In genomic region chr11:116231540-116231939, GRCh38 we compare ENCODE assay signal across 20 cellular contexts.
DNase-seq lines count a peak whose midpoint lies in the region; ATAC-seq and TF ChIP-seq lines count a peak whose summit lies in the region.
"Had no signal": no experiment of that assay in that cellular context is flagged by ENCODE, and none has a peak within 500 bp of the region (broad histone marks: within the 10 kb centered on the region; RNA-seq: fewer than 3 reads in every experiment).

No MANE protein-coding gene starts in this region.

- peaks cover 0 to 9% (median 5%) of the 10 kb centered on the region in 5 experiments for H3K9me3 Mint-ChIP-seq in brain
- H3K9me3 Mint-ChIP-seq: CD8-positive, alpha-beta T cell; IgD-negative memory B cell had no signal

- no peak overlapping the region for H3K27ac ChIP-seq in upper lobe of right lung
- H3K27ac ChIP-seq in gastrocnemius medialis, result no peak overlapping the region
- peak overlapping the region in 1 of 4 donors; percentile 10 for H3K27ac ChIP-seq in transverse colon
- H3K27ac ChIP-seq: SJCRH30 had no signal

- peaks cover 57% of the 10 kb centered on the region for H3K4me1 Mint-ChIP-seq in brain
- H3K4me1 Mint-ChIP-seq: IgD-negative memory B cell had no signal

- H3K36me3 ChIP-seq in upper lobe of right lung, result no peaks in the 10 kb centered on the region
- no peaks in the 10 kb centered on the region for H3K36me3 ChIP-seq in gastrocnemius medialis
- no peaks in the 10 kb centered on the region for H3K36me3 ChIP-seq in transverse colon
- H3K36me3 ChIP-seq: SJCRH30 had no signal

- intact Hi-C loops in upper lobe of right lung (cut with DNase I) (no loop called here), gastrocnemius medialis (cut with DNase I; ENCODE audit: low total_unique reads) (no loop called here), transverse colon (cut with DNase I; ENCODE audit: low total_unique reads) (no loop called here)

- no peaks in the 10 kb centered on the region for H3K27me3 Mint-ChIP-seq in brain

- TF ChIP-seq POLR2A in gastrocnemius medialis (IDR thresholded peaks at IDR 0.05), result no peak
- no peak for TF ChIP-seq POLR2A in transverse colon (IDR thresholded peaks at IDR 0.05)

- H3K4me3 Mint-ChIP-seq in brain, result no peak overlapping the region
- H3K4me3 Mint-ChIP-seq: CD8-positive, alpha-beta T cell; IgD-negative memory B cell had no signal

- H3K36me3 Mint-ChIP-seq in brain, result no peaks in the 10 kb centered on the region
- H3K36me3 Mint-ChIP-seq: CD8-positive, alpha-beta T cell had no signal

- no peaks in the 10 kb centered on the region for H3K9me3 ChIP-seq in upper lobe of right lung
- no peaks in the 10 kb centered on the region for H3K9me3 ChIP-seq in gastrocnemius medialis
- no peaks in the 10 kb centered on the region for H3K9me3 ChIP-seq in transverse colon
- H3K9me3 ChIP-seq: SJCRH30 had no signal

- TF ChIP-seq EP300 in transverse colon (IDR thresholded peaks at IDR 0.05; ENCODE audit: low read depth), result no peak

- in situ Hi-C loops in gastrocnemius medialis (cut with MboI; ENCODE audit: low sequenced_read_pairs in 4 of 4) (no loop called here), transverse colon (cut with MboI; ENCODE audit: low pct_ligation_motif_present in 1 of 4, low pct_unique_long_range_greater_than_20kb in 1 of 4, low sequenced_read_pairs in 3 of 4) (loop anchor here in 1 of 4 donors (25.0 kb wide), 1 partner anchor 894 kb away; no protein-coding TSS in a partner anchor)

- 80% methylated on average over 7 of the region's 7 CpGs; no CpG with 5 or more reads in 1 of the 2 donors for WGBS in transverse colon (ENCODE audit: low coverage in 1 of 2), 2 donors

- H3K4me1 ChIP-seq in upper lobe of right lung, result peaks cover 14% of the 10 kb centered on the region
- no peaks in the 10 kb centered on the region for H3K4me1 ChIP-seq in gastrocnemius medialis
- peaks cover 0 to 7% (median 0%) of the 10 kb centered on the region in 4 donors for H3K4me1 ChIP-seq in transverse colon
- H3K4me1 ChIP-seq: SJCRH30 had no signal

- peak; percentile 82 for ATAC-seq in upper lobe of right lung
- no peak for ATAC-seq in gastrocnemius medialis
- ATAC-seq in HG03457 (IDR thresholded peaks at IDR 0.05; ENCODE audit: unreplicated experiment), result no peak
- ATAC-seq: CD8-positive, alpha-beta T cell had no signal

- TF ChIP-seq CTCF in brain (conservative IDR thresholded peaks at IDR 0.05) (no peak), upper lobe of right lung (IDR thresholded peaks at IDR 0.05) (no peak), gastrocnemius medialis (IDR thresholded peaks at IDR 0.05 in 4 of 5, conservative IDR thresholded peaks at IDR 0.05 in 1 of 5) (no peak), transverse colon (IDR thresholded peaks at IDR 0.05) (no peak)

- H3K4me3 ChIP-seq in upper lobe of right lung (no peak overlapping the region), gastrocnemius medialis (no peak overlapping the region), transverse colon (no peak overlapping the region)
- H3K4me3 ChIP-seq: SJCRH30 had no signal

- H3K27me3 ChIP-seq in upper lobe of right lung, result no peaks in the 10 kb centered on the region
- H3K27me3 ChIP-seq in gastrocnemius medialis, result peaks cover 0 to 2% (median 0%) of the 10 kb centered on the region in 3 donors
- no peaks in the 10 kb centered on the region for H3K27me3 ChIP-seq in transverse colon
- H3K27me3 ChIP-seq: SJCRH30 had no signal

- peak overlapping the region in 3 of 5 experiments; percentile 88 to 97 (median 96) for H3K27ac Mint-ChIP-seq in brain
- H3K27ac Mint-ChIP-seq: CD8-positive, alpha-beta T cell had no signal

- DNase-seq in NCI-H1092 treated with DMSO at 0.1 percent for 48 hours (lab: John Stamatoyannopoulos, UW), result peak; percentile 46
- no peak for DNase-seq in NCI-H1092 (lab: John Stamatoyannopoulos, UW)
- DNase-seq in NCI-H345 treated with DMSO at 0.1 percent for 48 hours (lab: John Stamatoyannopoulos, UW; ENCODE audit: unreplicated experiment), result peak; percentile 51
- no peak for DNase-seq in upper lobe of right lung
- no peak for DNase-seq in gastrocnemius medialis
- no peak for DNase-seq in transverse colon
- DNase-seq: 8988T; AML-193; C1 segment of cervical spinal cord; Calu3; CD8-positive, alpha-beta T cell; NCI-H1694; NCI-H2107; NCI-H2227 treated with DMSO at 0.1 percent for 48 hours; NCI-H526; NK-92 treated with Interleukin-12 subunit alpha and Interleukin-12 subunit beta, amount 100 ng/mL, for 24 hours; SJCRH30 had no signal

Comparison
In these comparisons a context has a peak if more than half of its experiments do, and no peak if none do; other contexts are left out.
1. DNase-seq: peak in NCI-H1092 treated with DMSO at 0.1 percent for 48 hours (single experiment) and NCI-H345 treated with DMSO at 0.1 percent for 48 hours (single experiment); none in NCI-H1092 (single experiment), upper lobe of right lung (single experiment), gastrocnemius medialis (0 of 2) and transverse colon (single experiment).